ENCODE assay signal across 11 cellular contexts in genomic region chr3:149610351-149611105, GRCh38. TPM values are rescaled to one million over a fixed set of nuclear protein-coding genes. Genes with fewer than 3 reads are reported as not detected.
A peak's percentile ranks its signal among the peaks of the same experiment; 100 is the strongest.
DNase-seq lines count a peak whose midpoint lies in the region; ATAC-seq and TF ChIP-seq lines count a peak whose summit lies in the region.
"Had no signal": no experiment of that assay in that cellular context is flagged by ENCODE, and none has a peak within 500 bp of the region (broad histone marks: within the 10 kb centered on the region; RNA-seq: fewer than 3 reads in every experiment).

No MANE protein-coding gene starts in this region.

- H3K4me3 Mint-ChIP-seq in HFFc6 (no peak overlapping the region), chondrocyte (ENCODE audit: unreplicated experiment) (no peak overlapping the region)
- H3K4me3 Mint-ChIP-seq: naive thymus-derived CD8-positive, alpha-beta T cell had no signal

- peaks cover 56% of the 10 kb centered on the region for H3K4me1 Mint-ChIP-seq in HFFc6 (ENCODE audit: low read depth)
- H3K4me1 Mint-ChIP-seq in chondrocyte (ENCODE audit: low read depth) = peaks cover 79% of the 10 kb centered on the region
- H3K4me1 Mint-ChIP-seq: naive thymus-derived CD8-positive, alpha-beta T cell had no signal

- peaks cover 0 to 90% (median 81%) of the 10 kb centered on the region in 4 donors for H3K4me1 ChIP-seq in sigmoid colon

- intact Hi-C loops in sigmoid colon (cut with DNase I) = no loop called here

- H3K36me3 Mint-ChIP-seq in HFFc6 (ENCODE audit: low read depth) (peaks cover 29% of the 10 kb centered on the region), chondrocyte (ENCODE audit: low read depth) (peaks cover 6% of the 10 kb centered on the region)
- H3K36me3 Mint-ChIP-seq: naive thymus-derived CD8-positive, alpha-beta T cell had no signal

- no peaks in the 10 kb centered on the region for H3K9me3 Mint-ChIP-seq in HFFc6
- no peaks in the 10 kb centered on the region for H3K9me3 Mint-ChIP-seq in chondrocyte (ENCODE audit: low read depth)
- H3K9me3 Mint-ChIP-seq: naive thymus-derived CD8-positive, alpha-beta T cell had no signal

- TF ChIP-seq CTCF in HFFc6 (IDR thresholded peaks at IDR 0.05) (no peak), chondrocyte (IDR thresholded peaks at IDR 0.05) (no peak), sigmoid colon (IDR thresholded peaks at IDR 0.05) (no peak), GM13977 (IDR thresholded peaks at IDR 0.05; ENCODE audit: extremely low read depth, insufficient read depth, missing control alignments) (no peak)

- H3K9me3 ChIP-seq in sigmoid colon = no peaks in the 10 kb centered on the region

- no peak overlapping the region for H3K4me3 ChIP-seq in sigmoid colon

- no peak for TF ChIP-seq EP300 in sigmoid colon (IDR thresholded peaks at IDR 0.05)

- no peak for ATAC-seq in GM18867 (IDR thresholded peaks at IDR 0.05; ENCODE audit: unreplicated experiment)
- ATAC-seq in stimulated activated naive CD8-positive, alpha-beta T cell treated with anti-CD3 and anti-CD28 coated beads, Interleukin-15, Interleukin-2, amounts not matched to agents 100 U/mL and 50 U/mL, for 24 hours = no peak
- ATAC-seq: naive thymus-derived CD8-positive, alpha-beta T cell had no signal

- no peak for TF ChIP-seq POLR2A in sigmoid colon (IDR thresholded peaks at IDR 0.05)

- H3K36me3 ChIP-seq in sigmoid colon = no peaks in the 10 kb centered on the region
- H3K36me3 ChIP-seq: WERI-Rb-1 had no signal

- H3K27ac ChIP-seq in sigmoid colon = peak overlapping the region; percentile 21 to 54 (median 24)
- H3K27ac ChIP-seq: WERI-Rb-1 had no signal

- no peaks in the 10 kb centered on the region for H3K27me3 ChIP-seq in sigmoid colon

- H3K27ac Mint-ChIP-seq in HFFc6 = peak overlapping the region; percentile 47
- peak overlapping the region; percentile 64 for H3K27ac Mint-ChIP-seq in chondrocyte (ENCODE audit: unreplicated experiment)
- H3K27ac Mint-ChIP-seq: naive thymus-derived CD8-positive, alpha-beta T cell had no signal

- in situ Hi-C loops in GM13977 (cut with MboI; ENCODE audit: low pct_unique_long_range_greater_than_20kb, low sequenced_read_pairs, unreplicated experiment) = no loop called here

- WGBS in sigmoid colon, 2 donors = 66 to 67% methylated on average over 6 of the region's 6 CpGs

- DNase-seq in HFFc6 (no peak), chondrocyte (ENCODE audit: low spot score) (no peak), kidney tubule cell (ENCODE audit: low spot score) (peak; percentile 51), sigmoid colon (peak; percentile 72), GM13977 (ENCODE audit: low spot score) (no peak), AG08395 (ENCODE audit: low spot score) (no peak)
- no peak for DNase-seq in stimulated activated naive CD8-positive, alpha-beta T cell treated with anti-CD3 and anti-CD28 coated beads, Interleukin-15, Interleukin-2, amounts not matched to agents 100 U/mL and 50 U/mL, for 24 hours
- DNase-seq: naive thymus-derived CD8-positive, alpha-beta T cell; SHP77; WERI-Rb-1 had no signal

- no peaks in the 10 kb centered on the region; the same call in 1 of the 2 replicates for H3K27me3 Mint-ChIP-seq in HFFc6 (ENCODE audit: insufficient read depth)
- H3K27me3 Mint-ChIP-seq in chondrocyte (ENCODE audit: low read depth) = no peaks in the 10 kb centered on the region

RNA-seq across cellular contexts. Expression of gene WWTR1, which starts 47.3 kb away (rescaled TPM):
- 10 to 100 TPM; 41.5 to 49.7 (median 45.5) TPM for total RNA-seq in HFFc6 (2021; fragmentation: NEBNext Ultra II Directional; extraction: Animal tissue kit (Norgen Biotek cat#: 25700))
- total RNA-seq in chondrocyte (107 to 121 TPM (median 111 TPM) in 3 replicates), sigmoid colon (100 to 1,000 TPM; 243 to 340 (median 317) TPM)
- 10 to 100 TPM in 2 of 3 donors, 1 to 10 TPM in 1; 7.9 to 19.2 (median 15.2) TPM for polyA plus RNA-seq in sigmoid colon

Comparison
In these comparisons a context has a peak if more than half of its experiments do, and no peak if none do; other contexts are left out.
1. DNase-seq: peak in kidney tubule cell (single experiment) and sigmoid colon (single experiment); none in HFFc6 (single experiment), chondrocyte (single experiment), stimulated activated naive CD8-positive, alpha-beta T cell treated with anti-CD3 and anti-CD28 coated beads, Interleukin-15, Interleukin-2, amounts not matched to agents 100 U/mL and 50 U/mL, for 24 hours (single experiment), GM13977 (single experiment) and AG08395 (single experiment).